ENCODE assay signal across 14 cellular contexts in the genomic region with DNA sequence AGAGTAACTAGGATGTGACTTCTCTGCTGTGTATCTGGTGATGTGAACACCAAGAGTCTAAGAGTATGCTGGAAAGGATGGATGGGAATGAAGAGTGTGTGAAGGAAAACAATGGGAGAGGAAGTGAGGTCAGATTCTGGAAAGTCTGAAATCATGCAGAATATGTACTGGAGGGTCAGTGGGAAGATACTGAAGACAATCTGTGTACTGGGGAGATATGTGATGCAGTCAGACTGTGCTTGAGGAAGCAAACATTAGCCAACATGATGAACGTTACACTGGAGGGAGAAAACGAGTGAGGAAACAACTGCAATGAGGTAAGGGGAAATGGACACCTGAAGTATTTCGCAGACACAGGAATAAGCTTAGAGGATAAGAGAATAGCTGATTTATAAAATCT.
"Had no signal": no experiment of that assay in that cellular context is flagged by ENCODE, and none has a peak within 500 bp of the region (broad histone marks: within the 10 kb centered on the region; RNA-seq: fewer than 3 reads in every experiment).

No MANE protein-coding gene starts in this region.

- H3K9me3 Mint-ChIP-seq: activated naive CD8-positive, alpha-beta T cell treated with anti-CD3 and anti-CD28 coated beads, Interleukin-2, amount 50 U/mL, for 24 hours; neural progenitor cell; type B pancreatic cell; WTC11 had no signal

- H3K36me3 Mint-ChIP-seq: WTC11 had no signal

- H3K4me3 ChIP-seq: gastroesophageal sphincter, neural progenitor cell, pancreas, suprapubic skin had no signal

- H3K4me3 Mint-ChIP-seq: activated CD8-positive, alpha-beta memory T cell treated with anti-CD3 and anti-CD28 coated beads, Interleukin-2, amount 10 ng/mL, durations not matched to agents 7 days and 5 days; activated naive CD8-positive, alpha-beta T cell treated with anti-CD3 and anti-CD28 coated beads, Interleukin-2, amount 50 U/mL, for 24 hours; neural progenitor cell; type B pancreatic cell; WTC11 had no signal

- H3K27ac Mint-ChIP-seq: activated CD8-positive, alpha-beta memory T cell treated with anti-CD3 and anti-CD28 coated beads, Interleukin-2, amount 10 ng/mL, durations not matched to agents 7 days and 5 days; activated naive CD8-positive, alpha-beta T cell treated with anti-CD3 and anti-CD28 coated beads, Interleukin-2, amount 50 U/mL, for 24 hours; neural progenitor cell; type B pancreatic cell; WTC11 had no signal

- H3K36me3 ChIP-seq: neural progenitor cell had no signal

- H3K9me3 ChIP-seq: gastroesophageal sphincter, pancreas, suprapubic skin had no signal

- H3K27me3 Mint-ChIP-seq: activated CD8-positive, alpha-beta memory T cell treated with anti-CD3 and anti-CD28 coated beads, Interleukin-2, amount 10 ng/mL, durations not matched to agents 7 days and 5 days; activated naive CD8-positive, alpha-beta T cell treated with anti-CD3 and anti-CD28 coated beads, Interleukin-2, amount 50 U/mL, for 24 hours; type B pancreatic cell had no signal

- H3K27me3 ChIP-seq: gastroesophageal sphincter, neural progenitor cell, pancreas, suprapubic skin had no signal

- H3K27ac ChIP-seq: gastroesophageal sphincter, neural progenitor cell, pancreas, suprapubic skin had no signal

- H3K4me1 ChIP-seq: neural progenitor cell, suprapubic skin had no signal

- H3K4me1 Mint-ChIP-seq: neural progenitor cell had no signal

- DNase-seq: activated CD8-positive, alpha-beta memory T cell treated with anti-CD3 and anti-CD28 coated beads, Interleukin-2, amount 10 ng/mL, durations not matched to agents 7 days and 5 days; activated naive CD8-positive, alpha-beta T cell treated with anti-CD3 and anti-CD28 coated beads, Interleukin-2, amount 50 U/mL, for 24 hours; activated T-cell treated with anti-CD3 and anti-CD28 coated beads, Interleukin-2, amount 50 U/mL, for 48 hours; kidney; left ventricle myocardium superior; pancreas; stimulated activated CD4-positive, alpha-beta T cell treated with anti-CD3 and anti-CD28 coated beads, Interleukin-2, amount 100 ng/mL, for 48 hours; stimulated activated naive CD4-positive, alpha-beta T cell treated with Interleukin-2 at 50 U/mL for 16 hours had no signal

- ATAC-seq: activated CD8-positive, alpha-beta memory T cell treated with anti-CD3 and anti-CD28 coated beads, Interleukin-2, amount 10 ng/mL, durations not matched to agents 7 days and 5 days; activated naive CD8-positive, alpha-beta T cell treated with anti-CD3 and anti-CD28 coated beads, Interleukin-2, amount 50 U/mL, for 24 hours; gastroesophageal sphincter; left ventricle myocardium superior; pancreas; SK-N-SH treated with all-trans-retinoic acid at 6 μM for 48 hours; WTC11 had no signal
